19 cellular contexts compared by ENCODE assay signal in genomic region chr20:1205802-1206201, GRCh38. TPM values are rescaled to one million over a fixed set of nuclear protein-coding genes. Genes with fewer than 3 reads are reported as not detected.
DNase-seq lines count a peak whose midpoint lies in the region; ATAC-seq and TF ChIP-seq lines count a peak whose summit lies in the region.
"Had no signal": no experiment of that assay in that cellular context is flagged by ENCODE, and none has a peak within 500 bp of the region (broad histone marks: within the 10 kb centered on the region; RNA-seq: fewer than 3 reads in every experiment).

No MANE protein-coding gene starts in this region.

- H3K36me3 Mint-ChIP-seq in WTC11 (no peaks in the 10 kb centered on the region), osteocyte (ENCODE audit: unreplicated experiment) (no peaks in the 10 kb centered on the region)
- H3K36me3 Mint-ChIP-seq: CD4-positive, alpha-beta memory T cell had no signal

- H3K27me3 Mint-ChIP-seq in WTC11 (ENCODE audit: low read depth) (peaks cover 3% of the 10 kb centered on the region), osteocyte (ENCODE audit: unreplicated experiment) (peaks cover 40% of the 10 kb centered on the region)

- H3K27ac Mint-ChIP-seq in WTC11 (no peak overlapping the region), osteocyte (ENCODE audit: unreplicated experiment) (no peak overlapping the region)
- H3K27ac Mint-ChIP-seq: CD4-positive, alpha-beta memory T cell; GM23338 had no signal

- H3K4me3 Mint-ChIP-seq in WTC11 = no peak overlapping the region
- no peak overlapping the region for H3K4me3 Mint-ChIP-seq in osteocyte (ENCODE audit: unreplicated experiment)
- H3K4me3 Mint-ChIP-seq: CD4-positive, alpha-beta memory T cell; GM23338 had no signal

- H3K4me3 ChIP-seq in HEK293 (ENCODE audit: low read depth, low read length) = no peak overlapping the region
- H3K4me3 ChIP-seq: GM23338, HAP-1 had no signal

- no peaks in the 10 kb centered on the region for H3K9me3 ChIP-seq in HEK293 (ENCODE audit: control insufficient read depth, insufficient read depth, low read depth, low read length)
- H3K9me3 ChIP-seq: HAP-1 had no signal

- H3K4me1 Mint-ChIP-seq in WTC11 (no peaks in the 10 kb centered on the region), osteocyte (ENCODE audit: unreplicated experiment) (no peaks in the 10 kb centered on the region)
- H3K4me1 Mint-ChIP-seq: CD4-positive, alpha-beta memory T cell; GM23338 had no signal

- TF ChIP-seq POLR2A in erythroblast (IDR thresholded peaks at IDR 0.05; ENCODE audit: low read length) = no peak

- POLR2A ChIA-PET in HEK293 (lab: Yijun Ruan, JAX) = no interaction called here
- POLR2A ChIA-PET in WTC11 (lab: Charles Lee) = no interaction called here

- ATAC-seq in WTC11 (no peak), HG02973 (IDR thresholded peaks at IDR 0.05; ENCODE audit: unreplicated experiment) (no peak)
- ATAC-seq: GM23338 had no signal

- no peak overlapping the region for H3K27ac ChIP-seq in HEK293 (ENCODE audit: extremely low read depth, low read depth, low read length)

- H3K4me1 ChIP-seq in HEK293 (ENCODE audit: control insufficient read depth, insufficient read depth, low read length) = no peaks in the 10 kb centered on the region
- H3K4me1 ChIP-seq: HAP-1 had no signal

- no peak for DNase-seq in WTC11 (ENCODE audit: low spot score)
- DNase-seq in osteocyte (ENCODE audit: extremely low spot score, unreplicated experiment) = peak; percentile 59
- DNase-seq in erythroblast (lab: John Stamatoyannopoulos, UW) = no peak
- DNase-seq in kidney glomerular epithelial cell (lab: John Stamatoyannopoulos, UW) = no peak
- DNase-seq: C1 segment of cervical spinal cord; Calu3; CD4-positive, alpha-beta memory T cell; COR-L47; DMS53; DMS79 treated with DMSO at 0.1 percent for 48 hours; GF-D8 had no signal

- H3K36me3 ChIP-seq in HEK293 (ENCODE audit: control insufficient read depth in 2 of 2, insufficient read depth in 1 of 2, low read length in 2 of 2) = no peaks in the 10 kb centered on the region
- H3K36me3 ChIP-seq: HAP-1 had no signal

- CTCF ChIA-PET in HEK293 (lab: Yijun Ruan, JAX) (interaction anchor here (0.6 kb wide), 1 partner anchor 217 kb away, joined by 4 read pairs; no protein-coding TSS in a partner anchor), WTC11 (lab: Charles Lee) (no interaction called here)

- H3K9me3 Mint-ChIP-seq in WTC11 (no peaks in the 10 kb centered on the region), osteocyte (ENCODE audit: unreplicated experiment) (no peaks in the 10 kb centered on the region)
- H3K9me3 Mint-ChIP-seq: CD4-positive, alpha-beta memory T cell; GM23338 had no signal

- TF ChIP-seq CTCF in HEK293 (tag by site-specific recombination; IDR thresholded peaks at IDR 0.05) (no peak), WTC11 (IDR thresholded peaks at IDR 0.05) (no peak), osteocyte (IDR thresholded peaks at IDR 0.05) (no peak)

TF ChIP-seq in HEK293, 187 proteins besides CTCF, POLR2A, EP300 and RAD21:
- TF ChIP-seq ZNF664 (tag by site-specific recombination; IDR thresholded peaks at IDR 0.05) (no peak), ZNF121 (tag by site-specific recombination; IDR thresholded peaks at IDR 0.05) (peak; percentile 59), ZNF174 (tag by site-specific recombination; IDR thresholded peaks at IDR 0.05) (no peak), ZNF274 (IDR thresholded peaks at IDR 0.05; ENCODE audit: low read length) (no peak), ZNF274 (tag by site-specific recombination; IDR thresholded peaks at IDR 0.05; ENCODE audit: borderline replicate concordance) (no peak), ZFHX2 (tag by site-specific recombination; conservative IDR thresholded peaks at IDR 0.05) (no peak), ZNF747 (tag by site-specific recombination; IDR thresholded peaks at IDR 0.05) (no peak), TSHZ1 (tag by site-specific recombination; IDR thresholded peaks at IDR 0.05; ENCODE audit: borderline replicate concordance) (no peak), ZNF433 (tag by site-specific recombination; IDR thresholded peaks at IDR 0.05; ENCODE audit: low read depth) (no peak)

TF ChIP-seq in WTC11, 78 proteins besides CTCF, POLR2A, EP300 and RAD21:
- peak; percentile 73; the same call in 1 of the 2 replicates for TF ChIP-seq ZNF121 (CRISPR knock-in tag; IDR thresholded peaks at IDR 0.05)
- TF ChIP-seq JAZF1 (CRISPR knock-in tag; IDR thresholded peaks at IDR 0.05) = no peak
- no peak for TF ChIP-seq MLX (CRISPR knock-in tag; IDR thresholded peaks at IDR 0.05)
- no peak for TF ChIP-seq ZNF138 (CRISPR knock-in tag; conservative IDR thresholded peaks at IDR 0.05)
- TF ChIP-seq HMGA2 (CRISPR knock-in tag; IDR thresholded peaks at IDR 0.05) = no peak
- TF ChIP-seq E2F1 (CRISPR knock-in tag; IDR thresholded peaks at IDR 0.05) = no peak
- TF ChIP-seq OVOL2 (CRISPR knock-in tag; IDR thresholded peaks at IDR 0.05; ENCODE audit: borderline replicate concordance) = no peak
- TF ChIP-seq NFATC4 (CRISPR knock-in tag; IDR thresholded peaks at IDR 0.05) = no peak

RNA-seq across cellular contexts. Expression of gene C20orf202, which starts 2.5 kb away (rescaled TPM):
- 0.11 to 0.22 TPM in 2 of 3 replicates, not detected in the other for total RNA-seq in WTC11 (2021)
- not detected in 2 replicates for total RNA-seq in osteocyte
- total RNA-seq: A172, A673, Calu3, Daoy, G401, GM23338 had no signal

RNA-seq across cellular contexts. Expression of gene RAD21L1, which starts 20.0 kb away (rescaled TPM):
- 0.62 to 0.77 TPM (median 0.73 TPM) in 3 replicates for total RNA-seq in WTC11 (2021)
- total RNA-seq in osteocyte = not detected in 2 replicates
- total RNA-seq: A673, Calu3, G401 had no signal

RNA-seq across cellular contexts. Expression of gene TMEM74B, which starts 21.0 kb away (rescaled TPM):
- total RNA-seq in WTC11 (2021) (7.3 to 10.9 TPM (median 8.4 TPM) in 3 replicates), osteocyte (not detected in 2 replicates)
- total RNA-seq: A673; CD4-positive, alpha-beta memory T cell; G401 had no signal

Comparison
In these comparisons a context has a peak if more than half of its experiments do, and no peak if none do; other contexts are left out.
1. Of the 8 proteins assayed by ChIP-seq in both HEK293 and WTC11: peak only in HEK293: none; only in WTC11: none; in both: ZNF121; in neither: 7.